In the genomic region with DNA sequence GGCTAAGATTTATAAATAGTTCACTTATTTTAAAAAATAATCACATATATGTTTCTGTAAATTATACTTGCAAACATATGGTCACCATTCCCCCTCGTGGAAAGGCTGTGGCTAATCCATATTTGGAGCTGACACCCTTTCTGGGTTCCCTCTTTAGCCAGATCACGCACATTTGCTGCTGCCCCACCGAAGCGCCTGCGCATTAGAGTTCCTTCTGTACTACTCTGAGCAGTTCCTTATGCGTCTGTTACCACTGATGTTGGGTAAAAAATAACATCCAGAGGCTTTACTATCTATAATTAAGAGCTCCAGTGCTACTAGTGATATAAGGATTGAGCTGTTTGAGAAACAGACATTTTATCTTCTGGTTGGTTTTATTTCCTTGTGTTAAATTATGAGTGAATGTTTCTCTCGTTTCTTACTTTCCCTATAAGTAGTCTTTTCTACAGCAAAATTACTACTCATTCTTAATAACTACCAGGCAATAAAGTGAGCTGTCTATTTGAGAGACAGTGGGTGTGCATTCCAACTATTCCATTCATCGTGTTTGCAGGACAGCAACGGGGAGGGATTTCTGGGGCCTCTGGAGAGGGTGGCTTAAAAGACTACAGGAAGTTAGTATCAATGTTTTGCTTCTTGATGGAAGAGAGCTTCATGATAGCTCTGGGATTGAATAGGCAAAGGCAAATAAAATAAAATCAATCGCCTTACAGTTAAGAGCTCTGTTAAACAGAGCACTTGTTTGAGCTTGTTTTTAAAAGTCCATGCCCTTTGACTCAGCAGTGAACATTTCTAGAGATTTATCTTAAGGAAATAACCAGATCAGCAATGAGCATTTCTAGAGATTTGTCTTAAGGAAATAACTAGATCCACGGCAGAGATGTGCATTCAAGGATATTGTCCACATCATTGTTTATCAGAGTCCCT, we compare ENCODE assay signal across 13 cellular contexts.
DNase-seq lines count a peak whose midpoint lies in the region; ATAC-seq, FAIRE-seq and TF ChIP-seq lines count a peak whose summit lies in the region.
"Had no signal": no experiment of that assay in that cellular context is flagged by ENCODE, and none has a peak within 500 bp of the region (broad histone marks: within the 10 kb centered on the region; RNA-seq: fewer than 3 reads in every experiment).

No MANE protein-coding gene starts in this region.

- DNase-seq in AG10803 (ENCODE audit: low read depth) (peak; percentile 53), MV-4-11 (lab: John Stamatoyannopoulos, UW) (peak; percentile 52), bronchial epithelial cell (ENCODE audit: low read depth) (peak; percentile 83), mesothelial cell of epicardium (ENCODE audit: low spot score in 2 of 2, unreplicated experiment in 2 of 2) (no peak), GM10266 (ENCODE audit: extremely low spot score) (no peak)
- DNase-seq in activated CD8-positive, alpha-beta memory T cell treated with anti-CD3 and anti-CD28 coated beads, Interleukin-2, amount 50 U/mL, for 4 hours = no peak
- DNase-seq in CD4-positive, alpha-beta T cell = no peak
- DNase-seq: activated gamma-delta T cell; stimulated activated naive CD4-positive, alpha-beta T cell treated with Interleukin-2 at 50 U/mL for 16 hours had no signal

- intact Hi-C loops in CD4-positive, alpha-beta T cell (cut with DNase I, micrococcal nuclease) = loop anchor here (5.0 to 10.0 kb wide), 3 partner anchors 181 to 611 kb away; no protein-coding TSS in a partner anchor

- peak overlapping the region; percentile 11 for H3K4me3 Mint-ChIP-seq in mesothelial cell of epicardium
- H3K4me3 Mint-ChIP-seq in CD4-positive, alpha-beta T cell = no peak overlapping the region
- H3K4me3 Mint-ChIP-seq: activated CD4-positive, alpha-beta memory T cell treated with anti-CD3 and anti-CD28 coated beads, Interleukin-2, amount 10 ng/mL, durations not matched to agents 7 days and 5 days; T-helper 2 cell treated with Interferon-gamma antibody and Interleukin-4, amounts not matched to agents 5 μg/mL and 100 μg/mL, for 36 hours had no signal

- no peaks in the 10 kb centered on the region for H3K36me3 Mint-ChIP-seq in mesothelial cell of epicardium
- no peaks in the 10 kb centered on the region for H3K36me3 Mint-ChIP-seq in CD4-positive, alpha-beta T cell (ENCODE audit: low read depth)

- POLR2A ChIA-PET in CD4-positive, alpha-beta T cell (lab: Charles Lee) = no interaction called here

- no peak for TF ChIP-seq CTCF in AG10803 (conservative IDR thresholded peaks at IDR 0.05; ENCODE audit: low read length)
- no peak for TF ChIP-seq CTCF in bronchial epithelial cell (IDR thresholded peaks at IDR 0.05; ENCODE audit: insufficient read depth, low read length, severe bottlenecking)
- no peak for TF ChIP-seq CTCF in mesothelial cell of epicardium (IDR thresholded peaks at IDR 0.05; ENCODE audit: unreplicated experiment)
- no peak for TF ChIP-seq CTCF in GM10266 (IDR thresholded peaks at IDR 0.05; ENCODE audit: control insufficient read depth, insufficient read depth, low read depth, missing control alignments)
- TF ChIP-seq CTCF in CD4-positive, alpha-beta T cell (IDR thresholded peaks at IDR 0.05) = no peak

- FAIRE-seq in bronchial epithelial cell (lab: Jason Lieb, UNC) = no peak

- H3K27me3 Mint-ChIP-seq in mesothelial cell of epicardium (ENCODE audit: low read depth) = no peaks in the 10 kb centered on the region
- no peaks in the 10 kb centered on the region for H3K27me3 Mint-ChIP-seq in CD4-positive, alpha-beta T cell

- CTCF ChIA-PET in CD4-positive, alpha-beta T cell (lab: Charles Lee) = interaction anchor here (0.9 kb wide), 1 partner anchor 13 kb away, joined by 3 read pairs; no protein-coding TSS in a partner anchor

- no peak overlapping the region for H3K27ac ChIP-seq in CD4-positive, alpha-beta T cell (ENCODE audit: low read depth, low read length)
- H3K27ac ChIP-seq: BLaER1 had no signal

- H3K4me3 ChIP-seq in AG10803 (ENCODE audit: low read length) = peak overlapping the region; percentile 15
- H3K4me3 ChIP-seq in bronchial epithelial cell (ENCODE audit: low read depth, low read length) = no peak overlapping the region
- H3K4me3 ChIP-seq: BLaER1 had no signal

- H3K9me3 Mint-ChIP-seq in mesothelial cell of epicardium = no peaks in the 10 kb centered on the region
- no peaks in the 10 kb centered on the region for H3K9me3 Mint-ChIP-seq in CD4-positive, alpha-beta T cell
- H3K9me3 Mint-ChIP-seq: activated CD4-positive, alpha-beta memory T cell treated with anti-CD3 and anti-CD28 coated beads, Interleukin-2, amount 10 ng/mL, durations not matched to agents 7 days and 5 days; T-helper 2 cell treated with Interferon-gamma antibody and Interleukin-4, amounts not matched to agents 5 μg/mL and 100 μg/mL, for 36 hours had no signal

- no peaks in the 10 kb centered on the region for H3K36me3 ChIP-seq in bronchial epithelial cell (ENCODE audit: control insufficient read depth, insufficient read depth, low read length)
- H3K36me3 ChIP-seq: BLaER1 had no signal

- H3K27me3 ChIP-seq in bronchial epithelial cell (ENCODE audit: control insufficient read depth, insufficient read depth, low read length) = no peaks in the 10 kb centered on the region
- H3K27me3 ChIP-seq in CD4-positive, alpha-beta T cell (ENCODE audit: control insufficient read depth, insufficient read depth, low read length) = no peaks in the 10 kb centered on the region
- H3K27me3 ChIP-seq: BLaER1 had no signal

- peak overlapping the region; percentile 87 for H3K27ac Mint-ChIP-seq in mesothelial cell of epicardium
- no peak overlapping the region for H3K27ac Mint-ChIP-seq in CD4-positive, alpha-beta T cell
- H3K27ac Mint-ChIP-seq: activated CD4-positive, alpha-beta memory T cell treated with anti-CD3 and anti-CD28 coated beads, Interleukin-2, amount 10 ng/mL, durations not matched to agents 7 days and 5 days; T-helper 2 cell treated with Interferon-gamma antibody and Interleukin-4, amounts not matched to agents 5 μg/mL and 100 μg/mL, for 36 hours had no signal

- peaks cover 26% of the 10 kb centered on the region for H3K4me1 Mint-ChIP-seq in mesothelial cell of epicardium
- no peaks in the 10 kb centered on the region for H3K4me1 Mint-ChIP-seq in CD4-positive, alpha-beta T cell (ENCODE audit: low read depth)

- no peaks in the 10 kb centered on the region for H3K9me3 ChIP-seq in CD4-positive, alpha-beta T cell (ENCODE audit: control insufficient read depth, low read length)
- H3K9me3 ChIP-seq: BLaER1 had no signal

- ATAC-seq in HG02798 (IDR thresholded peaks at IDR 0.05; ENCODE audit: poor library complexity, unreplicated experiment) = no peak
- ATAC-seq in CD4-positive, alpha-beta T cell (ENCODE audit: poor library complexity) = no peak

Comparison
In these comparisons a context has a peak if more than half of its experiments do, and no peak if none do; other contexts are left out.
1. DNase-seq: peak in AG10803 (single experiment), MV-4-11 (single experiment) and bronchial epithelial cell (single experiment); none in mesothelial cell of epicardium (0 of 2), GM10266 (single experiment), activated CD8-positive, alpha-beta memory T cell treated with anti-CD3 and anti-CD28 coated beads, Interleukin-2, amount 50 U/mL, for 4 hours (single experiment) and CD4-positive, alpha-beta T cell (0 of 10).